Comparison of ENCODE assay signal across 17 cellular contexts in genomic region chr17:49357516-49357915, GRCh38. TPM values are rescaled to one million over a fixed set of nuclear protein-coding genes. Genes with fewer than 3 reads are reported as not detected.
DNase-seq lines count a peak whose midpoint lies in the region; ATAC-seq and TF ChIP-seq lines count a peak whose summit lies in the region.
"Had no signal": no experiment of that assay in that cellular context is flagged by ENCODE, and none has a peak within 500 bp of the region (broad histone marks: within the 10 kb centered on the region; RNA-seq: fewer than 3 reads in every experiment).

No MANE protein-coding gene starts in this region.

- peaks cover 0 to 8% (median 5%) of the 10 kb centered on the region in 11 experiments; a peak in 10 of 22 replicates for H3K9me3 ChIP-seq in BLaER1 treated with 17β-estradiol and CSF1 and Interleukin-3, amounts not matched to agents 10 nM and 100 nM (replicated peaks in 1 of 11)
- no peaks in the 10 kb centered on the region for H3K9me3 ChIP-seq in smooth muscle cell (replicated peaks; ENCODE audit: low read depth)
- H3K9me3 ChIP-seq: MG63 had no signal

- no peak overlapping the region for H2AFZ ChIP-seq in smooth muscle cell (ENCODE audit: low read depth)

- no peaks in the 10 kb centered on the region for H3F3A ChIP-seq in smooth muscle cell (ENCODE audit: low read depth)

- DNase-seq in naive thymus-derived CD8-positive, alpha-beta T cell = no peak
- no peak for DNase-seq in smooth muscle cell (lab: John Stamatoyannopoulos, UW; ENCODE audit: unreplicated experiment)
- DNase-seq in NCI-H510A (lab: John Stamatoyannopoulos, UW) = no peak
- DNase-seq in caudate nucleus (lab: John Stamatoyannopoulos, UW) = no peak
- no peak for DNase-seq in retina
- DNase-seq: activated CD8-positive, alpha-beta memory T cell treated with anti-CD3 and anti-CD28 coated beads for 24 hours; activated gamma-delta T cell; cortex of kidney; DMS79 treated with DMSO at 0.1 percent for 48 hours; erythroblast; MG63; NCI-H187 had no signal

- no peak overlapping the region for H3K9ac ChIP-seq in BLaER1 treated with 17β-estradiol and CSF1 and Interleukin-3, amounts not matched to agents 10 nM and 100 nM
- H3K9ac ChIP-seq in smooth muscle cell (ENCODE audit: low read depth) = no peak overlapping the region

- H3K27me3 Mint-ChIP-seq in IgD-negative memory B cell = no peaks in the 10 kb centered on the region
- H3K27me3 Mint-ChIP-seq in activated T-helper 17 cell treated with anti-CD3 and anti-CD28 coated beads, Interleukin-2, amount 50 U/mL, for 72 hours = no peaks in the 10 kb centered on the region
- peaks cover 0 to 3% (median 0%) of the 10 kb centered on the region in 5 donors for H3K27me3 Mint-ChIP-seq in naive thymus-derived CD8-positive, alpha-beta T cell

- 77% methylated on average over 3 of the region's 3 CpGs for WGBS in smooth muscle cell (ENCODE audit: low lambda C conversion rate)

- ATAC-seq in activated T-helper 17 cell treated with anti-CD3 and anti-CD28 coated beads, Interleukin-2, amount 50 U/mL, for 72 hours (replicated peaks) = no peak
- no peak for ATAC-seq in naive thymus-derived CD8-positive, alpha-beta T cell
- ATAC-seq: HCT116 had no signal

- peaks cover 41 to 54% (median 45%) of the 10 kb centered on the region in 3 donors for H3K4me1 Mint-ChIP-seq in IgD-negative memory B cell
- peaks cover 43% of the 10 kb centered on the region for H3K4me1 Mint-ChIP-seq in activated T-helper 17 cell treated with anti-CD3 and anti-CD28 coated beads, Interleukin-2, amount 50 U/mL, for 72 hours
- peaks cover 30 to 71% (median 59%) of the 10 kb centered on the region in 4 donors for H3K4me1 Mint-ChIP-seq in naive thymus-derived CD8-positive, alpha-beta T cell

- peaks cover 34 to 48% (median 38%) of the 10 kb centered on the region in 10 experiments for H3K4me1 ChIP-seq in BLaER1 treated with 17β-estradiol and CSF1 and Interleukin-3, amounts not matched to agents 10 nM and 100 nM
- H3K4me1 ChIP-seq in smooth muscle cell (ENCODE audit: low read depth) = peaks cover 24% of the 10 kb centered on the region

- H3K4me3 Mint-ChIP-seq in IgD-negative memory B cell = peak overlapping the region in 3 of 4 donors; percentile 0 to 99 (median 84)
- H3K4me3 Mint-ChIP-seq in activated T-helper 17 cell treated with anti-CD3 and anti-CD28 coated beads, Interleukin-2, amount 50 U/mL, for 72 hours = peak overlapping the region; percentile 93
- peak overlapping the region in 7 of 10 donors; percentile 49 to 99 (median 95) for H3K4me3 Mint-ChIP-seq in naive thymus-derived CD8-positive, alpha-beta T cell
- H3K4me3 Mint-ChIP-seq: neural crest cell had no signal

- peaks cover 22 to 73% (median 46%) of the 10 kb centered on the region in 11 experiments; a peak in 17 of 22 replicates for H4K20me1 ChIP-seq in BLaER1 treated with 17β-estradiol and CSF1 and Interleukin-3, amounts not matched to agents 10 nM and 100 nM
- peaks cover 89% of the 10 kb centered on the region for H4K20me1 ChIP-seq in smooth muscle cell (ENCODE audit: low read depth)

- no peak overlapping the region for H3K27ac ChIP-seq in BLaER1 treated with 17β-estradiol and CSF1 and Interleukin-3, amounts not matched to agents 10 nM and 100 nM
- H3K27ac ChIP-seq in smooth muscle cell (ENCODE audit: low read depth) (no peak overlapping the region), caudate nucleus (ENCODE audit: low read depth, low read length) (no peak overlapping the region)

- no peaks in the 10 kb centered on the region for H3K27me3 ChIP-seq in BLaER1 treated with 17β-estradiol and CSF1 and Interleukin-3, amounts not matched to agents 10 nM and 100 nM
- no peaks in the 10 kb centered on the region for H3K27me3 ChIP-seq in smooth muscle cell (ENCODE audit: low read depth)
- H3K27me3 ChIP-seq: MG63 had no signal

- peaks cover 89% of the 10 kb centered on the region for H3K79me2 ChIP-seq in smooth muscle cell (ENCODE audit: low read depth)

- H3K4me2 ChIP-seq in BLaER1 treated with 17β-estradiol and CSF1 and Interleukin-3, amounts not matched to agents 10 nM and 100 nM = peak overlapping the region; percentile 86 to 99 (median 97); a peak in 21 of 22 replicates
- H3K4me2 ChIP-seq in smooth muscle cell = no peak overlapping the region

- H3K9me3 Mint-ChIP-seq in IgD-negative memory B cell = no peaks in the 10 kb centered on the region
- H3K9me3 Mint-ChIP-seq in activated T-helper 17 cell treated with anti-CD3 and anti-CD28 coated beads, Interleukin-2, amount 50 U/mL, for 72 hours = no peaks in the 10 kb centered on the region
- no peaks in the 10 kb centered on the region for H3K9me3 Mint-ChIP-seq in naive thymus-derived CD8-positive, alpha-beta T cell

- no peak overlapping the region for H3K4me3 ChIP-seq in BLaER1 treated with 17β-estradiol and CSF1 and Interleukin-3, amounts not matched to agents 10 nM and 100 nM
- H3K4me3 ChIP-seq in smooth muscle cell = no peak overlapping the region
- H3K4me3 ChIP-seq: MG63 had no signal

- POLR2A ChIA-PET in naive thymus-derived CD8-positive, alpha-beta T cell (lab: Charles Lee) = interaction anchor here (1.5 to 2.1 kb wide), 2 partner anchors 11 to 23 kb away, joined by 4 read pairs; no protein-coding TSS in a partner anchor

- peaks cover 0 to 8% (median 6%) of the 10 kb centered on the region in 11 experiments; a peak in 3 of 22 replicates for H3K36me3 ChIP-seq in BLaER1 treated with 17β-estradiol and CSF1 and Interleukin-3, amounts not matched to agents 10 nM and 100 nM
- H3K36me3 ChIP-seq in smooth muscle cell (ENCODE audit: low read depth) = no peaks in the 10 kb centered on the region
- H3K36me3 ChIP-seq: MG63 had no signal

- no peak for TF ChIP-seq CTCF in smooth muscle cell (IDR thresholded peaks at IDR 0.05; ENCODE audit: borderline replicate concordance, insufficient read depth, poor library complexity, severe bottlenecking)

- H3K36me3 Mint-ChIP-seq in IgD-negative memory B cell = no peaks in the 10 kb centered on the region
- peaks cover 5% of the 10 kb centered on the region for H3K36me3 Mint-ChIP-seq in activated T-helper 17 cell treated with anti-CD3 and anti-CD28 coated beads, Interleukin-2, amount 50 U/mL, for 72 hours (ENCODE audit: low read depth)
- no peaks in the 10 kb centered on the region for H3K36me3 Mint-ChIP-seq in naive thymus-derived CD8-positive, alpha-beta T cell

- H3K27ac Mint-ChIP-seq in IgD-negative memory B cell = peak overlapping the region; percentile 0 to 88 (median 71)
- peak overlapping the region; percentile 57 for H3K27ac Mint-ChIP-seq in activated T-helper 17 cell treated with anti-CD3 and anti-CD28 coated beads, Interleukin-2, amount 50 U/mL, for 72 hours
- H3K27ac Mint-ChIP-seq in naive thymus-derived CD8-positive, alpha-beta T cell = peak overlapping the region in 9 of 10 donors; percentile 88 to 99 (median 94)

RNA-seq across cellular contexts. Expression of gene ZNF652, which starts 4.5 kb away (rescaled TPM):
- 29.3 TPM for polyA plus RNA-seq in IgD-negative memory B cell
- 10 to 100 TPM; 10.7 to 13.1 TPM for total RNA-seq in activated T-helper 17 cell treated with anti-CD3 and anti-CD28 coated beads, Interleukin-2, amount 50 U/mL, for 72 hours
- total RNA-seq in naive thymus-derived CD8-positive, alpha-beta T cell = 10 to 100 TPM; 56.5 to 62.2 TPM
- polyA plus RNA-seq in naive thymus-derived CD8-positive, alpha-beta T cell = 10 to 100 TPM; 19.9 to 20.8 (median 20.1) TPM
- total RNA-seq in smooth muscle cell = 42.5 and 48.8 TPM in 2 replicates
- 18.3 and 27.4 TPM in 2 replicates for polyA plus RNA-seq in smooth muscle cell

RNA-seq across cellular contexts. Expression of gene PHB1, which starts 57.2 kb away (rescaled TPM):
- polyA plus RNA-seq in IgD-negative memory B cell (132 TPM), smooth muscle cell (181 and 184 TPM in 2 replicates)
- 100 to 1,000 TPM; 122 to 332 TPM for total RNA-seq in activated T-helper 17 cell treated with anti-CD3 and anti-CD28 coated beads, Interleukin-2, amount 50 U/mL, for 72 hours
- total RNA-seq in naive thymus-derived CD8-positive, alpha-beta T cell = 10 to 100 TPM; 61.8 to 70.0 TPM
- 100 to 1,000 TPM; 156 to 196 (median 164) TPM for polyA plus RNA-seq in naive thymus-derived CD8-positive, alpha-beta T cell
- total RNA-seq in smooth muscle cell = 80.8 and 90.1 TPM in 2 replicates
